15 cellular contexts compared by ENCODE assay signal in genomic region chr17:65049085-65049756, GRCh38. TPM values are rescaled to one million over a fixed set of nuclear protein-coding genes. Genes with fewer than 3 reads are reported as not detected.
DNase-seq lines count a peak whose midpoint lies in the region; ATAC-seq and TF ChIP-seq lines count a peak whose summit lies in the region.
"Had no signal": no experiment of that assay in that cellular context is flagged by ENCODE, and none has a peak within 500 bp of the region (broad histone marks: within the 10 kb centered on the region; RNA-seq: fewer than 3 reads in every experiment).

No MANE protein-coding gene starts in this region.

- peaks cover 98% of the 10 kb centered on the region for H3K79me2 ChIP-seq in osteoblast (ENCODE audit: insufficient read depth, low read length)

- H3K27me3 ChIP-seq in CD4-positive, alpha-beta memory T cell (ENCODE audit: insufficient read depth, low read length) = no peaks in the 10 kb centered on the region
- no peaks in the 10 kb centered on the region for H3K27me3 ChIP-seq in right cardiac atrium (ENCODE audit: control insufficient read depth, insufficient read depth)
- no peaks in the 10 kb centered on the region for H3K27me3 ChIP-seq in osteoblast (ENCODE audit: insufficient read depth, low read length)

- H3K4me3 ChIP-seq in CD4-positive, alpha-beta memory T cell (ENCODE audit: low read length in 2 of 2) = no peak overlapping the region
- H3K4me3 ChIP-seq in right cardiac atrium (ENCODE audit: low read length) (no peak overlapping the region), osteoblast (ENCODE audit: insufficient read depth, low read length) (no peak overlapping the region)

- no peaks in the 10 kb centered on the region for H3K27me3 Mint-ChIP-seq in CD4-positive, alpha-beta memory T cell
- H3K27me3 Mint-ChIP-seq in activated B cell treated with CpG ODN at 0.5 μM for 24 hours (no peaks in the 10 kb centered on the region), memory B cell (no peaks in the 10 kb centered on the region)

- no peak for TF ChIP-seq CTCF in activated B cell treated with CpG ODN at 0.5 μM for 24 hours (IDR thresholded peaks at IDR 0.05)
- TF ChIP-seq CTCF in osteoblast (IDR thresholded peaks at IDR 0.05; ENCODE audit: extremely low read depth, low read depth, low read length) = no peak

- H3K4me1 ChIP-seq in CD4-positive, alpha-beta memory T cell (ENCODE audit: insufficient read depth, low read length) = peaks cover 96% of the 10 kb centered on the region
- H3K4me1 ChIP-seq in right cardiac atrium (ENCODE audit: control insufficient read depth, insufficient read depth, low read length) (peaks cover 5% of the 10 kb centered on the region), osteoblast (ENCODE audit: insufficient read depth, low read length) (peaks cover 6% of the 10 kb centered on the region)

- ATAC-seq in GM21723 (IDR thresholded peaks at IDR 0.05; ENCODE audit: unreplicated experiment) (peak; percentile 60), activated B cell treated with CpG ODN at 0.5 μM for 24 hours (ENCODE audit: low read depth) (peak; percentile 59), memory B cell (ENCODE audit: low read depth) (peak; percentile 64), right cardiac atrium (no peak)

- H3K4me1 Mint-ChIP-seq in CD4-positive, alpha-beta memory T cell = peaks cover 56 to 94% (median 76%) of the 10 kb centered on the region in 4 donors
- peaks cover 86% of the 10 kb centered on the region for H3K4me1 Mint-ChIP-seq in activated B cell treated with CpG ODN at 0.5 μM for 24 hours
- H3K4me1 Mint-ChIP-seq in memory B cell = peaks cover 37% of the 10 kb centered on the region

- H3K36me3 ChIP-seq in CD4-positive, alpha-beta memory T cell (ENCODE audit: insufficient read depth, low read length) = peaks cover 23% of the 10 kb centered on the region
- peaks cover 40% of the 10 kb centered on the region for H3K36me3 ChIP-seq in osteoblast (ENCODE audit: insufficient read depth, low read length)

- peak overlapping the region in 7 of 8 donors; percentile 14 to 70 (median 43) for H3K4me3 Mint-ChIP-seq in CD4-positive, alpha-beta memory T cell
- H3K4me3 Mint-ChIP-seq in activated B cell treated with CpG ODN at 0.5 μM for 24 hours = peak overlapping the region; percentile 44
- H3K4me3 Mint-ChIP-seq in memory B cell = no peak overlapping the region

- peak in 2 of 5 donors; percentile 34 to 47 for DNase-seq in CD4-positive, alpha-beta memory T cell
- DNase-seq in activated B cell treated with CpG ODN at 0.5 μM for 24 hours (no peak), memory B cell (ENCODE audit: low spot score in 2 of 2) (no peak), NCI-H1436 (lab: John Stamatoyannopoulos, UW) (no peak), right cardiac atrium (no peak), NCI-H748 (lab: John Stamatoyannopoulos, UW; ENCODE audit: unreplicated experiment) (no peak), osteoblast (ENCODE audit: insufficient read length, low spot score, missing footprints) (no peak)
- DNase-seq: COR-L47; H7; NCI-H2107; SIG-M5; stimulated activated CD4-positive, alpha-beta T cell treated with anti-CD3 and anti-CD28 coated beads, Interleukin-1b, Interleukin-23, amount 100 ng/mL, for 48 hours had no signal

- peak overlapping the region; percentile 32 for H3K27ac ChIP-seq in CD4-positive, alpha-beta memory T cell (ENCODE audit: low read depth, low read length)
- no peak overlapping the region for H3K27ac ChIP-seq in right cardiac atrium (ENCODE audit: low read length)
- no peak overlapping the region for H3K27ac ChIP-seq in osteoblast (ENCODE audit: low read depth, low read length)

- POLR2A ChIA-PET in CD4-positive, alpha-beta memory T cell (lab: Charles Lee; ENCODE audit: partially characterized antibody) = interaction anchor here (0.8 to 2.7 kb wide), 9 partner anchors 8 to 80 kb away, joined by 3 to 19 read pairs (median 6); partner anchors contain the start of gene GNA13
- POLR2A ChIA-PET in activated B cell treated with CpG ODN at 0.5 μM for 24 hours (lab: Charles Lee) = interaction anchor here (0.6 to 3.1 kb wide), 7 partner anchors 14 to 74 kb away, joined by 3 to 11 read pairs (median 4); no protein-coding TSS in a partner anchor

- peaks cover 0 to 2% (median 0%) of the 10 kb centered on the region in 8 donors for H3K9me3 Mint-ChIP-seq in CD4-positive, alpha-beta memory T cell
- H3K9me3 Mint-ChIP-seq in activated B cell treated with CpG ODN at 0.5 μM for 24 hours (no peaks in the 10 kb centered on the region), memory B cell (no peaks in the 10 kb centered on the region)
- H3K9me3 Mint-ChIP-seq: nephron had no signal

- 64% methylated on average over 5 of the region's 5 CpGs for WGBS in right cardiac atrium

- peaks cover 42 to 74% of the 10 kb centered on the region in 2 donors for H3K36me3 Mint-ChIP-seq in CD4-positive, alpha-beta memory T cell
- peaks cover 78% of the 10 kb centered on the region for H3K36me3 Mint-ChIP-seq in activated B cell treated with CpG ODN at 0.5 μM for 24 hours (ENCODE audit: low read depth)
- peaks cover 30% of the 10 kb centered on the region for H3K36me3 Mint-ChIP-seq in memory B cell

- H3K4me2 ChIP-seq in osteoblast (ENCODE audit: insufficient read depth, low read length) = no peak overlapping the region

- intact Hi-C loops in CD4-positive, alpha-beta memory T cell (cut with micrococcal nuclease) = no loop called here
- intact Hi-C loops in activated B cell treated with CpG ODN at 0.5 μM for 24 hours (cut with micrococcal nuclease) = no loop called here
- intact Hi-C loops in right cardiac atrium (cut with DNase I) = no loop called here

- CTCF ChIA-PET in CD4-positive, alpha-beta memory T cell (lab: Charles Lee; ENCODE audit: partially characterized antibody) = interaction anchor here (0.6 to 1.7 kb wide), 6 partner anchors 7 to 150 kb away, joined by 3 to 5 read pairs (median 4); partner anchors contain the start of genes GNA13 and RGS9
- CTCF ChIA-PET in activated B cell treated with CpG ODN at 0.5 μM for 24 hours (lab: Charles Lee) = interaction anchor here (1.2 kb wide), 1 partner anchor 52 kb away, joined by 3 read pairs; no protein-coding TSS in a partner anchor

- no peak overlapping the region for H2AFZ ChIP-seq in osteoblast (ENCODE audit: low read length)

- H3K27ac Mint-ChIP-seq in CD4-positive, alpha-beta memory T cell = peak overlapping the region; percentile 32 to 90 (median 84)
- H3K27ac Mint-ChIP-seq in activated B cell treated with CpG ODN at 0.5 μM for 24 hours = peak overlapping the region; percentile 76
- peak overlapping the region; percentile 33 for H3K27ac Mint-ChIP-seq in memory B cell

- peaks cover 27% of the 10 kb centered on the region for H4K20me1 ChIP-seq in osteoblast (ENCODE audit: insufficient read depth, low read length)

- no peaks in the 10 kb centered on the region for H3K9me3 ChIP-seq in CD4-positive, alpha-beta memory T cell (ENCODE audit: control insufficient read depth in 1 of 2, low read length in 2 of 2)
- H3K9me3 ChIP-seq in right cardiac atrium (ENCODE audit: control insufficient read depth, low read length) (no peaks in the 10 kb centered on the region), osteoblast (ENCODE audit: low read depth, low read length) (no peaks in the 10 kb centered on the region)
- H3K9me3 ChIP-seq: thoracic aorta had no signal

RNA-seq across cellular contexts. Expression of gene GNA13, which starts 7.3 kb away (rescaled TPM):
- total RNA-seq in CD4-positive, alpha-beta memory T cell = 100 to 1,000 TPM; 102 to 107 TPM
- 10 to 100 TPM; 47.9 to 54.8 TPM for polyA plus RNA-seq in CD4-positive, alpha-beta memory T cell
- total RNA-seq in activated B cell treated with CpG ODN at 0.5 μM for 24 hours (70.8 and 75.8 TPM in 2 replicates), right cardiac atrium (10 to 100 TPM; 25.4 to 30.1 (median 27.2) TPM), osteoblast (63.1 and 63.3 TPM in 2 replicates)
- polyA plus RNA-seq in right cardiac atrium = 11.7 TPM

Comparison
In these comparisons a context has a peak if more than half of its experiments do, and no peak if none do; other contexts are left out.
1. H3K27ac Mint-ChIP-seq: peak in every context shown above with its lines; median percentile 84 in CD4-positive, alpha-beta memory T cell; 76 in activated B cell treated with CpG ODN at 0.5 μM for 24 hours; 33 in memory B cell.
2. ATAC-seq: peak in GM21723 (single experiment), activated B cell treated with CpG ODN at 0.5 μM for 24 hours (single experiment) and memory B cell (single experiment); none in right cardiac atrium (0 of 2).